ENCODE assay signal across 19 cellular contexts in genomic region chr2:229660391-229660790, GRCh38. TPM values are rescaled to one million over a fixed set of nuclear protein-coding genes. Genes with fewer than 3 reads are reported as not detected.
"Had no signal": no experiment of that assay in that cellular context is flagged by ENCODE, and none has a peak within 500 bp of the region (broad histone marks: within the 10 kb centered on the region; RNA-seq: fewer than 3 reads in every experiment).

No MANE protein-coding gene starts in this region.

- FAIRE-seq: endothelial cell of umbilical vein, kidney had no signal

- ATAC-seq: left cardiac atrium; lower lobe of right lung; natural killer cell; sciatic nerve; stimulated activated memory B cell treated with anti-CD40 and anti-IgM and Interleukin-4, amounts not matched to agents 10 μg/mL and 1 μg/mL and 100 μg/mL, for 72 hours; upper lobe of right lung had no signal

- DNase-seq: effector CD4-positive, alpha-beta T cell; endodermal cell; erythroblast; immature natural killer cell; kidney; left cardiac atrium; left ventricle myocardium inferior; lower lobe of right lung; natural killer cell; posterior cingulate gyrus; spleen; stimulated activated CD4-positive, alpha-beta T cell treated with anti-CD3 and anti-CD28 coated beads, Interleukin-15, amount 100 ng/mL, for 24 hours; stimulated activated CD4-positive, alpha-beta T cell treated with anti-CD3 and anti-CD28 coated beads, Interleukin-1b, Interleukin-23, amount 100 ng/mL, for 48 hours; stimulated activated CD4-positive, alpha-beta T cell treated with anti-CD3 and anti-CD28 coated beads, Interleukin-4, amount 100 ng/mL, for 24 hours; testis; upper lobe of right lung had no signal

RNA-seq across cellular contexts. Expression of gene DNER, which starts 54.0 kb away (rescaled TPM):
- polyA plus RNA-seq: immature natural killer cell had no signal
